ENCODE assay signal across 23 cellular contexts in genomic region chr1:118911571-118911970, GRCh38.
A peak's percentile ranks its signal among the peaks of the same experiment; 100 is the strongest.
DNase-seq lines count a peak whose midpoint lies in the region; ATAC-seq, FAIRE-seq and TF ChIP-seq lines count a peak whose summit lies in the region.
"Had no signal": no experiment of that assay in that cellular context is flagged by ENCODE, and none has a peak within 500 bp of the region (broad histone marks: within the 10 kb centered on the region; RNA-seq: fewer than 3 reads in every experiment).

No MANE protein-coding gene starts in this region.

- DNase-seq in mammary epithelial cell (peak; percentile 44), MCF 10A (ENCODE audit: unreplicated experiment) (no peak), RWPE1 (ENCODE audit: low spot score) (peak; percentile 5), H1 (ENCODE audit: low read depth in 1 of 2, low spot score in 2 of 2) (no peak), left lobe of liver (ENCODE audit: low spot score) (no peak), NCI-H1436 (lab: John Stamatoyannopoulos, UW) (no peak), AG08395 (ENCODE audit: low spot score) (no peak)
- DNase-seq: AML-193; BE2C; Calu3; CD4-positive, alpha-beta memory T cell; COR-L47; DMS53; DMS79 treated with DMSO at 0.1 percent for 48 hours; GF-D8; GOT3; H7; HCEC 1CT had no signal

- WGBS in mammary epithelial cell (ENCODE audit: low coverage, missing lambda C conversion rate) = 8% methylated on average over 2 of the region's 2 CpGs
- 82% methylated on average over 2 of the region's 2 CpGs; no CpG with 5 or more reads in 1 of the 2 experiments for WGBS in H1 (ENCODE audit: extremely low coverage in 1 of 2, insufficient coverage in 1 of 2, insufficient read length in 1 of 2, insufficient replicate concordance in 2 of 2, low coverage in 1 of 2, low lambda C conversion rate in 2 of 2, missing lambda C conversion rate in 1 of 2), 2 experiments

- H2BK120ac ChIP-seq in H1 (replicated peaks; ENCODE audit: low read depth, low read length) = no peak overlapping the region

- no peak for TF ChIP-seq CTCF in mammary epithelial cell (conservative IDR thresholded peaks at IDR 0.05 in 1 of 2, IDR thresholded peaks at IDR 0.05 in 1 of 2; ENCODE audit: extremely low read depth in 1 of 2, insufficient read depth in 1 of 2, low read depth in 1 of 2, low read length in 2 of 2)
- TF ChIP-seq CTCF in MCF 10A (IDR thresholded peaks at IDR 0.05; ENCODE audit: unreplicated experiment) = no peak
- no peak for TF ChIP-seq CTCF in RWPE1 (conservative IDR thresholded peaks at IDR 0.05; ENCODE audit: low read depth)
- no peak for TF ChIP-seq CTCF in H1 (IDR thresholded peaks at IDR 0.05; ENCODE audit: control extremely low read depth in 1 of 3, insufficient read depth in 1 of 3, low read depth in 1 of 3, low read length in 3 of 3)

- H3K23ac ChIP-seq in H1 (ENCODE audit: insufficient read length) = no peak overlapping the region

- H2BK15ac ChIP-seq in H1 (ENCODE audit: low read length) = peak overlapping the region; percentile 47; the same call in 1 of the 2 replicates

- H2AK5ac ChIP-seq in H1 (ENCODE audit: low read depth, low read length) = no peak overlapping the region

- H3K27me3 ChIP-seq in mammary epithelial cell (ENCODE audit: insufficient read depth, low read length) (no peaks in the 10 kb centered on the region), H1 (replicated peaks in 1 of 4; ENCODE audit: control insufficient read depth in 3 of 4, extremely low read depth in 1 of 4, insufficient read depth in 3 of 4, low read length in 3 of 4) (no peaks in the 10 kb centered on the region)
- H3K27me3 ChIP-seq: BE2C; BLaER1 treated with 17β-estradiol and CSF1 and Interleukin-3, amounts not matched to agents 10 nM and 100 nM had no signal

- CTCF ChIA-PET in mammary epithelial cell (lab: Charles Lee; ENCODE audit: low non-redundant PET) = no interaction called here
- CTCF ChIA-PET in MCF 10A (lab: Yijun Ruan, JAX) = interaction anchor here (0.7 kb wide), 1 partner anchor 16 kb away, joined by 3 read pairs; no protein-coding TSS in a partner anchor
- CTCF ChIA-PET in RWPE1 (lab: Yijun Ruan, JAX) = interaction anchor here (0.6 kb wide), 1 partner anchor 188 kb away, joined by 4 read pairs; no protein-coding TSS in a partner anchor
- CTCF ChIA-PET in H1 (lab: Charles Lee; ENCODE audit: partially characterized antibody) = no interaction called here

- no peak overlapping the region for H3K14ac ChIP-seq in H1 (ENCODE audit: insufficient read length)

- in situ Hi-C loops in mammary epithelial cell (cut with MboI; ENCODE audit: low sequenced_read_pairs in 2 of 2) = no loop called here

- H3K27ac Mint-ChIP-seq in MCF 10A (ENCODE audit: low read depth, unreplicated experiment) = no peak overlapping the region
- H3K27ac Mint-ChIP-seq: CD4-positive, alpha-beta memory T cell had no signal

- peak; percentile 34 for ATAC-seq in left lobe of liver
- ATAC-seq in HG02642 (IDR thresholded peaks at IDR 0.05; ENCODE audit: poor library complexity, unreplicated experiment) = no peak

- no peak overlapping the region for H3K18ac ChIP-seq in H1 (ENCODE audit: extremely low read depth, low read length)

- H3K79me2 ChIP-seq in mammary epithelial cell (ENCODE audit: insufficient read depth, low read length) = no peaks in the 10 kb centered on the region
- no peaks in the 10 kb centered on the region for H3K79me2 ChIP-seq in H1 (ENCODE audit: control insufficient read depth in 1 of 2, insufficient read depth in 2 of 2, low read length in 2 of 2)

- POLR2A ChIA-PET in MCF 10A (lab: Yijun Ruan, JAX) (no interaction called here), RWPE1 (lab: Yijun Ruan, JAX; ENCODE audit: low non-redundant PET) (no interaction called here), H1 (lab: Charles Lee; ENCODE audit: partially characterized antibody) (no interaction called here)

- no peaks in the 10 kb centered on the region for H3K27me3 Mint-ChIP-seq in MCF 10A (ENCODE audit: insufficient read depth, unreplicated experiment)
- H3K27me3 Mint-ChIP-seq: CD4-positive, alpha-beta memory T cell had no signal

- H3K9me3 Mint-ChIP-seq in MCF 10A (ENCODE audit: unreplicated experiment) = no peaks in the 10 kb centered on the region

- FAIRE-seq in H1 (lab: Jason Lieb, UNC) = no peak
- FAIRE-seq: A204.1, GM12892 had no signal

- H2BK12ac ChIP-seq in H1 (ENCODE audit: low read depth, low read length) = no peak overlapping the region

- H3K23me2 ChIP-seq in H1 (ENCODE audit: low read depth, low read length) = peaks cover 3% of the 10 kb centered on the region; the same call in 1 of the 2 replicates

- TF ChIP-seq RAD21 in H1 (IDR thresholded peaks at IDR 0.05 in 1 of 2, conservative IDR thresholded peaks at IDR 0.05 in 1 of 2; ENCODE audit: low read depth in 2 of 2, low read length in 2 of 2) = no peak

- no peak overlapping the region for H3K4me3 Mint-ChIP-seq in MCF 10A (ENCODE audit: unreplicated experiment)
- H3K4me3 Mint-ChIP-seq: CD4-positive, alpha-beta memory T cell had no signal

- no peak overlapping the region for H3K4me3 ChIP-seq in mammary epithelial cell (replicated peaks in 1 of 3; ENCODE audit: insufficient read depth in 1 of 3, low read depth in 2 of 3, low read length in 3 of 3)
- H3K4me3 ChIP-seq in H1 (ENCODE audit: extremely low read depth in 1 of 4, insufficient read depth in 2 of 4, low read depth in 3 of 4, low read length in 4 of 4) = no peak overlapping the region
- H3K4me3 ChIP-seq: BLaER1 treated with 17β-estradiol and CSF1 and Interleukin-3, amounts not matched to agents 10 nM and 100 nM had no signal

- H3K36me3 ChIP-seq in mammary epithelial cell (ENCODE audit: insufficient read depth, low read length) (no peaks in the 10 kb centered on the region), H1 (ENCODE audit: control insufficient read depth in 2 of 4, insufficient read depth in 4 of 4, low read length in 3 of 4) (no peaks in the 10 kb centered on the region)
- H3K36me3 ChIP-seq: BE2C; BLaER1 treated with 17β-estradiol and CSF1 and Interleukin-3, amounts not matched to agents 10 nM and 100 nM had no signal

- H3K4ac ChIP-seq in H1 (replicated peaks; ENCODE audit: insufficient read length, low read depth, low read length) = no peak overlapping the region

- H3K4me1 Mint-ChIP-seq in MCF 10A (ENCODE audit: insufficient read depth, unreplicated experiment) = peaks cover 5% of the 10 kb centered on the region
- H3K4me1 Mint-ChIP-seq: CD4-positive, alpha-beta memory T cell had no signal

- no peak for TF ChIP-seq POLR2A in H1 (IDR thresholded peaks at IDR 0.05; ENCODE audit: control extremely low read depth in 1 of 2, low read depth in 2 of 2, low read length in 2 of 2)

- H3K4me1 ChIP-seq in mammary epithelial cell (ENCODE audit: insufficient read depth, low read length) (no peaks in the 10 kb centered on the region), H1 (replicated peaks in 1 of 4; ENCODE audit: control insufficient read depth in 3 of 4, insufficient read depth in 4 of 4, low read length in 3 of 4) (no peaks in the 10 kb centered on the region)
- H3K4me1 ChIP-seq: BE2C; BLaER1 treated with 17β-estradiol and CSF1 and Interleukin-3, amounts not matched to agents 10 nM and 100 nM had no signal

- no peaks in the 10 kb centered on the region for H3K36me3 Mint-ChIP-seq in MCF 10A (ENCODE audit: insufficient read depth, unreplicated experiment)
- H3K36me3 Mint-ChIP-seq: CD4-positive, alpha-beta memory T cell had no signal

- no peak overlapping the region for H3K56ac ChIP-seq in H1 (replicated peaks; ENCODE audit: insufficient read length, low read depth, low read length)

- BruUV-seq in mammary epithelial cell (replicated peaks; lab: Mats Ljungman, UMichigan) (no TSS peak), MCF 10A (replicated peaks; lab: Mats Ljungman, UMichigan) (no TSS peak)

- H2AFZ ChIP-seq in mammary epithelial cell (ENCODE audit: low read depth, low read length) (no peak overlapping the region), H1 (ENCODE audit: low read length) (no peak overlapping the region)

- H2BK20ac ChIP-seq in H1 (ENCODE audit: low read length) = no peak overlapping the region

- H2BK5ac ChIP-seq in H1 (ENCODE audit: low read depth, low read length) = no peak overlapping the region

- H3K79me1 ChIP-seq in H1 (ENCODE audit: low read depth, low read length) = no peaks in the 10 kb centered on the region

- no peak overlapping the region for H4K91ac ChIP-seq in H1 (replicated peaks; ENCODE audit: insufficient read length, low read length)

- no peak overlapping the region for H4K5ac ChIP-seq in H1 (ENCODE audit: insufficient read length, low read depth, low read length)

- no peak for TF ChIP-seq EP300 in H1 (IDR thresholded peaks at IDR 0.05; ENCODE audit: borderline replicate concordance in 1 of 2, low read depth in 2 of 2, low read length in 2 of 2)

- H3K9ac ChIP-seq in mammary epithelial cell (ENCODE audit: insufficient read depth, low read length) = no peak overlapping the region
- H3K9ac ChIP-seq in H1 (replicated peaks in 1 of 4; ENCODE audit: extremely low read depth in 1 of 4, low read depth in 3 of 4, low read length in 3 of 4) = no peak overlapping the region
- H3K9ac ChIP-seq: BLaER1 treated with 17β-estradiol and CSF1 and Interleukin-3, amounts not matched to agents 10 nM and 100 nM had no signal

- H4K8ac ChIP-seq in H1 (ENCODE audit: extremely low read depth, insufficient read depth, low read length) = no peak overlapping the region

- no peaks in the 10 kb centered on the region for H4K20me1 ChIP-seq in mammary epithelial cell (ENCODE audit: insufficient read depth, low read length)
- H4K20me1 ChIP-seq in H1 (replicated peaks in 1 of 2; ENCODE audit: control insufficient read depth in 1 of 2, insufficient read depth in 2 of 2, low read length in 2 of 2) = no peaks in the 10 kb centered on the region
- H4K20me1 ChIP-seq: BLaER1 treated with 17β-estradiol and CSF1 and Interleukin-3, amounts not matched to agents 10 nM and 100 nM had no signal

- H3K27ac ChIP-seq in mammary epithelial cell (ENCODE audit: insufficient read depth, low read depth, low read length) = no peak overlapping the region
- no peak overlapping the region for H3K27ac ChIP-seq in RWPE1
- no peak overlapping the region for H3K27ac ChIP-seq in H1 (ENCODE audit: low read depth, low read length)
- H3K27ac ChIP-seq: 22Rv1; BLaER1 treated with 17β-estradiol and CSF1 and Interleukin-3, amounts not matched to agents 10 nM and 100 nM had no signal

- H3K4me2 ChIP-seq in mammary epithelial cell (ENCODE audit: insufficient read depth, low read depth, low read length) (peak overlapping the region; percentile 0), H1 (ENCODE audit: insufficient read depth in 1 of 2, low read depth in 2 of 2, low read length in 2 of 2) (no peak overlapping the region)
- H3K4me2 ChIP-seq: BLaER1 treated with 17β-estradiol and CSF1 and Interleukin-3, amounts not matched to agents 10 nM and 100 nM had no signal

- H3K9me3 ChIP-seq in mammary epithelial cell (replicated peaks; ENCODE audit: insufficient read depth, low read length) (no peaks in the 10 kb centered on the region), H1 (ENCODE audit: insufficient read depth in 2 of 2, low read depth in 1 of 2, low read length in 1 of 2) (no peaks in the 10 kb centered on the region)
- H3K9me3 ChIP-seq: BE2C; BLaER1 treated with 17β-estradiol and CSF1 and Interleukin-3, amounts not matched to agents 10 nM and 100 nM had no signal

- intact Hi-C loops in mammary epithelial cell (cut with micrococcal nuclease) (no loop called here), MCF 10A (cut with micrococcal nuclease) (no loop called here)

- dilution Hi-C loops in mammary epithelial cell (cut with HindIII; ENCODE audit: low sequenced_read_pairs) = no loop called here

TF ChIP-seq in H1, 55 proteins besides CTCF, POLR2A, EP300 and RAD21 (continues in another document):
- TF ChIP-seq MAFK (IDR thresholded peaks at IDR 0.05; ENCODE audit: low read depth, low read length) = no peak

Comparison
In these comparisons a context has a peak if more than half of its experiments do, and no peak if none do; other contexts are left out.
1. DNase-seq: peak in mammary epithelial cell (single experiment) and RWPE1 (single experiment); none in MCF 10A (single experiment), H1 (0 of 2), left lobe of liver (single experiment), NCI-H1436 (single experiment) and AG08395 (single experiment).
2. CTCF ChIA-PET loops: an anchor here in MCF 10A (0.7 kb wide) and RWPE1 (0.6 kb wide); none called in mammary epithelial cell and H1.